7 cellular contexts compared by ENCODE assay signal in the genomic region with DNA sequence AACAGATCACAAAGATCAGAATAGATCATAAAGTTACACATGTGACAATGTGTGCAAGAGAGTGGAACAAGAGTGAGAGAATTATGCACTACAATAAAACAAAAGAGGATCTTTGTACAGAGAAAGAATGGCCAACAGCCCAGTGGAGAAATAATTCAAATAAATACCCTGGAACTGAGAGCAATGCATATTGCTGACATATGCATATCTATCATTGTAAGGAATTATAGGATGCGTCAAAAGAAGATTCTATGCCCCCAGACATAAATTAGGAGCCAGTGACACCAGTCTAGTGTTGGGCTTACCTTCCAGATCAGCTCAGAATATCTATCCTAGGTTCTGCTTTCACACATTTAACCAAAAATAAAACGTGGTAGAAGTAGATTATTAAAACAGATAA.
"Had no signal": no experiment of that assay in that cellular context is flagged by ENCODE, and none has a peak within 500 bp of the region (broad histone marks: within the 10 kb centered on the region; RNA-seq: fewer than 3 reads in every experiment).

No MANE protein-coding gene starts in this region.

- H3K27ac ChIP-seq: HL-60, KMS-11 had no signal

- H3K4me2 ChIP-seq: KMS-11 had no signal

- FAIRE-seq: HTR-8/SVneo had no signal

- DNase-seq: Karpas-422, Kasumi-1, KBM-7, KG1 had no signal

- H3K9ac ChIP-seq: KMS-11 had no signal
